ENCODE assay signal across 25 cellular contexts in genomic region chr15:89864958-89865739, GRCh38. TPM values are rescaled to one million over a fixed set of nuclear protein-coding genes. Genes with fewer than 3 reads are reported as not detected.
DNase-seq lines count a peak whose midpoint lies in the region; ATAC-seq, FAIRE-seq and TF ChIP-seq lines count a peak whose summit lies in the region.
"Had no signal": no experiment of that assay in that cellular context is flagged by ENCODE, and none has a peak within 500 bp of the region (broad histone marks: within the 10 kb centered on the region; RNA-seq: fewer than 3 reads in every experiment).

No MANE protein-coding gene starts in this region.

- H3K4me1 ChIP-seq in Panc1 (ENCODE audit: control insufficient read depth, insufficient read depth, low read length) (no peaks in the 10 kb centered on the region; the same call in 1 of the 2 replicates), transverse colon (peaks cover 4 to 49% (median 35%) of the 10 kb centered on the region in 4 donors)

- H3K4me3 ChIP-seq in Panc1 (ENCODE audit: low read depth in 2 of 2, low read length in 2 of 2) = no peak overlapping the region
- no peak overlapping the region for H3K4me3 ChIP-seq in brain microvascular endothelial cell (ENCODE audit: low read depth, low read length)
- no peak overlapping the region for H3K4me3 ChIP-seq in transverse colon
- H3K4me3 ChIP-seq: GM12878 had no signal

- intact Hi-C loops in Panc1 (cut with micrococcal nuclease; ENCODE audit: unreplicated experiment) (no loop called here), transverse colon (cut with DNase I; ENCODE audit: low total_unique reads) (no loop called here)

- TF ChIP-seq POLR2A in transverse colon (IDR thresholded peaks at IDR 0.05) = no peak

- no peak for TF ChIP-seq EP300 in transverse colon (IDR thresholded peaks at IDR 0.05; ENCODE audit: low read depth)

- H3K9me3 ChIP-seq in Panc1 (ENCODE audit: control insufficient read depth, insufficient read depth, low read depth, low read length) (no peaks in the 10 kb centered on the region), transverse colon (no peaks in the 10 kb centered on the region)

- POLR2A ChIA-PET in Panc1 (lab: Charles Lee) = no interaction called here

- H3K36me3 ChIP-seq in Panc1 (ENCODE audit: control insufficient read depth, insufficient read depth, low read length) = peaks cover 3% of the 10 kb centered on the region
- peaks cover 18% of the 10 kb centered on the region for H3K36me3 ChIP-seq in brain microvascular endothelial cell (replicated peaks)
- H3K36me3 ChIP-seq in transverse colon = peaks cover 0 to 6% (median 3%) of the 10 kb centered on the region in 4 donors

- WGBS in transverse colon (ENCODE audit: low coverage in 1 of 2), 2 donors = 48 to 79% methylated on average over 2 to 3 of the region's 3 CpGs

- no peak for DNase-seq in Panc1 (ENCODE audit: low read depth, low spot score)
- DNase-seq in brain microvascular endothelial cell = no peak
- no peak for DNase-seq in left lobe of liver (ENCODE audit: low spot score)
- no peak for DNase-seq in transverse colon
- DNase-seq in activated effector memory CD4-positive, alpha-beta T cell treated with anti-CD3 and anti-CD28 coated beads, Interleukin-2, amount 50 U/mL, for 16 hours = no peak
- no peak for DNase-seq in urothelium cell line (ENCODE audit: low spot score)
- DNase-seq: activated CD4-positive, alpha-beta T cell treated with anti-CD3 and anti-CD28 coated beads for 36 hours; activated gamma-delta T cell; activated naive CD8-positive, alpha-beta T cell treated with anti-CD3 and anti-CD28 coated beads, Interleukin-2, amount 50 U/mL, for 24 hours; activated T-cell treated with anti-CD3 and anti-CD28 coated beads for 4 hours; cerebellar nuclear complex; foreskin fibroblast; head of caudate nucleus; kidney glomerular epithelial cell; NCI-H1092 treated with DMSO at 0.1 percent for 48 hours; NCI-H2029; NCI-H226; right cardiac atrium; stimulated activated CD4-positive, alpha-beta T cell treated with anti-CD3 and anti-CD28 coated beads, Interleukin-2, amount 100 ng/mL, for 48 hours had no signal

- TF ChIP-seq CTCF in Panc1 (IDR thresholded peaks at IDR 0.05) (peak; percentile 29; the same call in 1 of the 2 replicates), brain microvascular endothelial cell (IDR thresholded peaks at IDR 0.05; ENCODE audit: low read depth, low read length, missing control alignments) (peak; percentile 28), transverse colon (IDR thresholded peaks at IDR 0.05) (no peak)

- ATAC-seq in Panc1 = no peak; the same call in 1 of the 2 replicates
- peak; percentile 82 for ATAC-seq in left lobe of liver
- no peak for ATAC-seq in HG02870 (IDR thresholded peaks at IDR 0.05; ENCODE audit: unreplicated experiment)
- ATAC-seq: activated CD4-positive, alpha-beta T cell treated with anti-CD3 and anti-CD28 coated beads for 36 hours; activated naive CD8-positive, alpha-beta T cell treated with anti-CD3 and anti-CD28 coated beads, Interleukin-2, amount 50 U/mL, for 24 hours; GM12878; right cardiac atrium had no signal

- CTCF ChIA-PET in Panc1 (lab: Charles Lee) = interaction anchor here (0.9 kb wide), 1 partner anchor 10 kb away, joined by 5 read pairs; no protein-coding TSS in a partner anchor

- BruUV-seq in Panc1 (replicated peaks; lab: Mats Ljungman, UMichigan) = no TSS peak

- H3K27ac ChIP-seq in Panc1 (ENCODE audit: low read length) (no peak overlapping the region), brain microvascular endothelial cell (no peak overlapping the region), transverse colon (peak overlapping the region; percentile 43 to 67 (median 64))
- H3K27ac ChIP-seq: epithelial cell of prostate, parathyroid adenoma had no signal

- no peak for FAIRE-seq in urothelium cell line (lab: Jason Lieb, UNC)
- FAIRE-seq: GM12878 had no signal

- in situ Hi-C loops in Panc1 (cut with HindIII; ENCODE audit: low pct_unique_long_range_greater_than_20kb, low sequenced_read_pairs) = no loop called here
- in situ Hi-C loops in brain microvascular endothelial cell (cut with HindIII; ENCODE audit: low pct_ligation_motif_present, low sequenced_read_pairs) = no loop called here
- in situ Hi-C loops in transverse colon (cut with MboI; ENCODE audit: low pct_ligation_motif_present in 1 of 4, low pct_unique_long_range_greater_than_20kb in 1 of 4, low sequenced_read_pairs in 3 of 4) = no loop called here

- no peaks in the 10 kb centered on the region for H3K27me3 ChIP-seq in Panc1 (ENCODE audit: control insufficient read depth, insufficient read depth, low read length)
- no peaks in the 10 kb centered on the region for H3K27me3 ChIP-seq in brain microvascular endothelial cell (replicated peaks)
- no peaks in the 10 kb centered on the region for H3K27me3 ChIP-seq in transverse colon

RNA-seq across cellular contexts. Expression of gene AP3S2, which starts 28.6 kb away (rescaled TPM):
- total RNA-seq in Panc1 (2021; ENCODE audit: unreplicated experiment) (24.6 TPM), left lobe of liver (26.4 TPM), transverse colon (10 to 100 TPM; 20.9 to 90.0 (median 72.6) TPM)
- 10.6 TPM for polyA plus RNA-seq in Panc1 (2012; ENCODE audit: insufficient read length)

RNA-seq across cellular contexts. Expression of gene ARPIN, which starts 47.6 kb away (rescaled TPM):
- total RNA-seq in Panc1 (2021; ENCODE audit: unreplicated experiment) (6.3 TPM), left lobe of liver (6.2 TPM), transverse colon (10 to 100 TPM; 24.1 to 48.6 (median 37.6) TPM)
- 6.0 TPM for polyA plus RNA-seq in Panc1 (2012; ENCODE audit: insufficient read length)
- total RNA-seq: activated CD4-positive, alpha-beta T cell treated with anti-CD3 and anti-CD28 coated beads for 36 hours; GM12878; T-helper 1 cell treated with Interleukin-12 subunit alpha and Interleukin-12 subunit beta and Interleukin-4 antibody, amounts not matched to agents 30 ng/mL and 1 ng/mL, for 36 hours had no signal
- polyA plus RNA-seq: IgD-negative memory B cell had no signal

RNA-seq across cellular contexts. Expression of gene ANPEP, which starts 50.5 kb away (rescaled TPM):
- total RNA-seq in Panc1 (2021; ENCODE audit: unreplicated experiment) (183 TPM), left lobe of liver (383 TPM), transverse colon (1,000 to 10,000 TPM in 1 of 4 donors, 100 to 1,000 TPM in 3; 133 to 1,054 (median 474) TPM)
- 194 TPM for polyA plus RNA-seq in Panc1 (2012; ENCODE audit: insufficient read length)

Comparison
In these comparisons a context has a peak if more than half of its experiments do, and no peak if none do; other contexts are left out.
1. H3K27ac ChIP-seq: peak in transverse colon (4 of 4); none in Panc1 (single experiment) and brain microvascular endothelial cell (single experiment).
2. CTCF ChIP-seq: peak in Panc1 (single experiment) and brain microvascular endothelial cell (single experiment); none in transverse colon (0 of 5).